In the genomic region with DNA sequence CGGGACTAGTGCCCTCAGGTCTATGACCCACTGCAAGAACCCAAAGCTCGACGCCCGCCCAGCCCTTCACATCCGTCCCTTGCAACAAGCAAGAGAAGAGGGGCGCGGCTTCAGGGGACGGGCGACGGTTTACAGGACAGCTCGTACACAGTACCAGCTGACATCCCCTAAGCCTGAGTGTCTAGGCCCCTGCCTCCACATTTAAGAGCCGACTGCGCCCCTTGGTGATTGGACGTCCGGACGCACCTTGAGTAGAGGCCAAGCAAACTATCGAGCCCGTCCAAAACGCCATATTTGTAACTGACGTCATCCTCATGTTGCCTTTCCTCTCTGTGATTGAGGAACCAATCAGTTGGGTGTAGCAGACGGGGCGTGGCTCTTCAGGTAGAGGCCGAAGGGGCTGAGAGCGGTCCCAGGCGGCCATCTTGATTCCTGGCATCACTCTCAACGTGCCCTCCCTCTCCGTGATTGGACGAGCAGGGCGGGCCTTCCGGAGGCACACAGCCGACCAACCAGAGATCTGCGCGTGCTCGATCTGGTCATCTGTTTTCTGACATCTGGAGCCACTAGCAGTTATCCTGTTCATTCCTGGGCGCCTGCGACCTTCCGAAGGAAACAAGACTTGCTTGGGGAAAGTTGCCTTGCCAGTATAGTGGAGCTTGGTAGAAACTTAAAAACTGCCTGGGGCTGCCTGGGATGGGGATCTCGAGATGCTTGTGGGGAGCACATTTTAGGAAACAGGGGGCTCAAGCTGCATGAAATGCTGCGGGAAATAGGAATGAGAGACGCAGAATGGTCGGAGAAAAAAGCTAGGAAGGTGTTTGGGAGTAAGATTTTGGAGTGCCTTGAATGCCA, we compare ENCODE assay signal across 8 cellular contexts. TPM values are rescaled to one million over a fixed set of nuclear protein-coding genes. Genes with fewer than 3 reads are reported as not detected.
DNase-seq lines count a peak whose midpoint lies in the region; ATAC-seq, FAIRE-seq and TF ChIP-seq lines count a peak whose summit lies in the region.

No MANE protein-coding gene starts in this region.

- H2BK120ac ChIP-seq in H1 (replicated peaks; ENCODE audit: low read depth, low read length), result no peak overlapping the region

- no peaks in the 10 kb centered on the region for H3K4me1 ChIP-seq in Caco-2
- H3K4me1 ChIP-seq in H1 (replicated peaks in 1 of 4; ENCODE audit: control insufficient read depth in 3 of 4, insufficient read depth in 4 of 4, low read length in 3 of 4), result peaks cover 0 to 3% (median 0%) of the 10 kb centered on the region in 4 experiments; a peak in 1 of 7 replicates

- peak; percentile 96 to 98 for DNase-seq in Caco-2
- DNase-seq in HTR-8/SVneo (ENCODE audit: insufficient read length, low spot score), result peak; percentile 96
- DNase-seq in NOMO-1 treated with DMSO at 0.1 percent for 48 hours (lab: John Stamatoyannopoulos, UW; ENCODE audit: unreplicated experiment), result peak; percentile 100
- peak; percentile 99 for DNase-seq in activated CD8-positive, alpha-beta memory T cell treated with anti-CD3 and anti-CD28 coated beads, Interleukin-2, amount 10 ng/mL, durations not matched to agents 7 days and 5 days
- peak; percentile 90 to 96 for DNase-seq in H1 (ENCODE audit: low read depth in 1 of 2, low spot score in 2 of 2)
- peak; percentile 79 to 90 for DNase-seq in memory B cell (ENCODE audit: low spot score in 2 of 2)
- peak; percentile 91 for DNase-seq in stimulated activated CD8-positive, alpha-beta memory T cell treated with anti-CD3 and anti-CD28 coated beads, Interleukin-12 subunit alpha, Interleukin-12 subunit beta, amount 100 ng/mL, for 1 hour (ENCODE audit: low read depth)

- no peaks in the 10 kb centered on the region; the same call in 1 of the 2 replicates for H3K36me3 ChIP-seq in Caco-2 (ENCODE audit: control insufficient read depth, insufficient read depth, low read length)
- H3K36me3 ChIP-seq in H1 (ENCODE audit: control insufficient read depth in 2 of 4, insufficient read depth in 4 of 4, low read length in 3 of 4), result peaks cover 0 to 5% (median under 1%) of the 10 kb centered on the region in 4 experiments; a peak in 2 of 8 replicates

- no peak for TF ChIP-seq CTCF in Caco-2 (IDR thresholded peaks at IDR 0.05; ENCODE audit: insufficient read depth in 1 of 2, low read depth in 1 of 2, low read length in 1 of 2, severe bottlenecking in 1 of 2, unreplicated experiment in 1 of 2)
- TF ChIP-seq CTCF in H1 (IDR thresholded peaks at IDR 0.05; ENCODE audit: control extremely low read depth in 1 of 3, insufficient read depth in 1 of 3, low read depth in 1 of 3, low read length in 3 of 3), result peak in 1 of 3 experiments; percentile 4; a peak in 2 of 4 replicates

- ATAC-seq in GM21381 (IDR thresholded peaks at IDR 0.05; ENCODE audit: unreplicated experiment) (peak; percentile 93), memory B cell (ENCODE audit: low read depth) (peak; percentile 86)
- ATAC-seq in activated CD8-positive, alpha-beta memory T cell treated with anti-CD3 and anti-CD28 coated beads, Interleukin-2, amount 10 ng/mL, durations not matched to agents 7 days and 5 days, result peak; percentile 92

- TF ChIP-seq EP300 in H1 (IDR thresholded peaks at IDR 0.05; ENCODE audit: borderline replicate concordance in 1 of 2, low read depth in 2 of 2, low read length in 2 of 2), result no peak

- intact Hi-C loops in Caco-2 (cut with micrococcal nuclease; ENCODE audit: unreplicated experiment), result loop anchor here (1.0 to 2.0 kb wide), 3 partner anchors 52 to 144 kb away; partner anchors contain the start of gene EIF1B

- no peak overlapping the region for H2BK20ac ChIP-seq in H1 (ENCODE audit: low read length)

- H3K4me2 ChIP-seq in H1 (ENCODE audit: insufficient read depth in 1 of 2, low read depth in 2 of 2, low read length in 2 of 2), result peak overlapping the region; percentile 73 to 99

- H2AK5ac ChIP-seq in H1 (ENCODE audit: low read depth, low read length), result no peak overlapping the region

- CTCF ChIA-PET in Caco-2 (lab: Charles Lee) (interaction anchor here (0.6 to 1.3 kb wide), 2 partner anchors 52 to 72 kb away, joined by 4 to 6 read pairs; partner anchors contain the start of genes ZNF620 and ZNF621), H1 (lab: Charles Lee; ENCODE audit: partially characterized antibody) (interaction anchor here (0.7 to 1.5 kb wide), 4 partner anchors 52 to 136 kb away, joined by 3 to 7 read pairs (median 4); no protein-coding TSS in a partner anchor)
- CTCF ChIA-PET in activated CD8-positive, alpha-beta memory T cell treated with anti-CD3 and anti-CD28 coated beads, Interleukin-2, amount 10 ng/mL, durations not matched to agents 7 days and 5 days (lab: Charles Lee), result interaction anchor here (0.8 to 1.2 kb wide), 4 partner anchors 14 to 125 kb away, joined by 3 read pairs; no protein-coding TSS in a partner anchor

- H3K27me3 ChIP-seq in Caco-2 (replicated peaks; ENCODE audit: control insufficient read depth, insufficient read depth, low read length) (no peaks in the 10 kb centered on the region), H1 (replicated peaks in 1 of 4; ENCODE audit: control insufficient read depth in 3 of 4, extremely low read depth in 1 of 4, insufficient read depth in 3 of 4, low read length in 3 of 4) (no peaks in the 10 kb centered on the region)

- H4K8ac ChIP-seq in H1 (ENCODE audit: extremely low read depth, insufficient read depth, low read length), result peak overlapping the region; percentile 97; the same call in 1 of the 2 replicates

- H3K9me3 ChIP-seq in Caco-2 (no peaks in the 10 kb centered on the region), H1 (ENCODE audit: insufficient read depth in 2 of 2, low read depth in 1 of 2, low read length in 1 of 2) (no peaks in the 10 kb centered on the region)

- peaks cover 13% of the 10 kb centered on the region for H3K4me1 Mint-ChIP-seq in Caco-2 (ENCODE audit: low read depth, unreplicated experiment)
- H3K4me1 Mint-ChIP-seq in activated CD8-positive, alpha-beta memory T cell treated with anti-CD3 and anti-CD28 coated beads, Interleukin-2, amount 10 ng/mL, durations not matched to agents 7 days and 5 days, result peaks cover 47% of the 10 kb centered on the region
- H3K4me1 Mint-ChIP-seq in memory B cell, result peaks cover 15% of the 10 kb centered on the region

- H4K20me1 ChIP-seq in H1 (replicated peaks in 1 of 2; ENCODE audit: control insufficient read depth in 1 of 2, insufficient read depth in 2 of 2, low read length in 2 of 2), result peaks cover 0 to 2% of the 10 kb centered on the region in 2 experiments

- H3K27ac ChIP-seq in H1 (ENCODE audit: low read depth, low read length), result peak overlapping the region; percentile 94

- H3K27me3 Mint-ChIP-seq in Caco-2 (ENCODE audit: insufficient read depth, unreplicated experiment) (no peaks in the 10 kb centered on the region), memory B cell (no peaks in the 10 kb centered on the region)
- H3K27me3 Mint-ChIP-seq in activated CD8-positive, alpha-beta memory T cell treated with anti-CD3 and anti-CD28 coated beads, Interleukin-2, amount 10 ng/mL, durations not matched to agents 7 days and 5 days, result no peaks in the 10 kb centered on the region

- H3K23ac ChIP-seq in H1 (ENCODE audit: insufficient read length), result no peak overlapping the region

- peak overlapping the region; percentile 88; the same call in 1 of the 2 replicates for H2BK12ac ChIP-seq in H1 (ENCODE audit: low read depth, low read length)

- no peaks in the 10 kb centered on the region for H3K9me3 Mint-ChIP-seq in Caco-2 (ENCODE audit: unreplicated experiment)
- H3K9me3 Mint-ChIP-seq in activated CD8-positive, alpha-beta memory T cell treated with anti-CD3 and anti-CD28 coated beads, Interleukin-2, amount 10 ng/mL, durations not matched to agents 7 days and 5 days (ENCODE audit: low read depth), result no peaks in the 10 kb centered on the region
- H3K9me3 Mint-ChIP-seq in memory B cell, result no peaks in the 10 kb centered on the region

- H3K4ac ChIP-seq in H1 (replicated peaks; ENCODE audit: insufficient read length, low read depth, low read length), result no peak overlapping the region

- H2BK15ac ChIP-seq in H1 (ENCODE audit: low read length), result no peak overlapping the region

- no TSS peak for BruUV-seq in Caco-2 (replicated peaks; lab: Mats Ljungman, UMichigan)

- H3K4me3 ChIP-seq in Caco-2 (ENCODE audit: low read depth, low read length), result peak overlapping the region; percentile 58
- H3K4me3 ChIP-seq in H1 (ENCODE audit: extremely low read depth in 1 of 4, insufficient read depth in 2 of 4, low read depth in 3 of 4, low read length in 4 of 4), result peak overlapping the region; percentile 75 to 91 (median 82)

- POLR2A ChIA-PET in Caco-2 (lab: Charles Lee) (interaction anchor here (0.7 to 1.2 kb wide), 2 partner anchors 53 to 127 kb away, joined by 3 to 4 read pairs; partner anchors contain the start of gene ZNF620), H1 (lab: Charles Lee; ENCODE audit: partially characterized antibody) (interaction anchor here (0.6 to 5.7 kb wide), 8 partner anchors 9 to 144 kb away, joined by 3 to 50 read pairs (median 4); partner anchors contain the start of genes ZNF620 and ZNF621)

- TF ChIP-seq POLR2A in H1 (IDR thresholded peaks at IDR 0.05; ENCODE audit: control extremely low read depth in 1 of 2, low read depth in 2 of 2, low read length in 2 of 2), result peak; percentile 80 to 86

- H2BK5ac ChIP-seq in H1 (ENCODE audit: low read depth, low read length), result peak overlapping the region; percentile 86

- H2AFZ ChIP-seq in H1 (ENCODE audit: low read length), result peak overlapping the region; percentile 87; the same call in 1 of the 2 replicates

- peaks cover 18% of the 10 kb centered on the region for H3K36me3 Mint-ChIP-seq in Caco-2 (ENCODE audit: insufficient read depth, unreplicated experiment)
- peaks cover 14% of the 10 kb centered on the region for H3K36me3 Mint-ChIP-seq in activated CD8-positive, alpha-beta memory T cell treated with anti-CD3 and anti-CD28 coated beads, Interleukin-2, amount 10 ng/mL, durations not matched to agents 7 days and 5 days
- H3K36me3 Mint-ChIP-seq in memory B cell, result peaks cover 5% of the 10 kb centered on the region

- H3K79me1 ChIP-seq in H1 (ENCODE audit: low read depth, low read length), result no peaks in the 10 kb centered on the region

- H3K4me3 Mint-ChIP-seq in Caco-2 (ENCODE audit: unreplicated experiment) (peak overlapping the region; percentile 82), memory B cell (peak overlapping the region; percentile 87)
- H3K4me3 Mint-ChIP-seq in activated CD8-positive, alpha-beta memory T cell treated with anti-CD3 and anti-CD28 coated beads, Interleukin-2, amount 10 ng/mL, durations not matched to agents 7 days and 5 days, result peak overlapping the region; percentile 91

- H3K14ac ChIP-seq in H1 (ENCODE audit: insufficient read length), result no peak overlapping the region

- FAIRE-seq in HTR-8/SVneo (lab: Jason Lieb, UNC) (peak; percentile 90), H1 (lab: Jason Lieb, UNC) (peak; percentile 94)

- peak overlapping the region; percentile 63 for H4K5ac ChIP-seq in H1 (ENCODE audit: insufficient read length, low read depth, low read length)

- H4K91ac ChIP-seq in H1 (replicated peaks; ENCODE audit: insufficient read length, low read length), result peak overlapping the region; percentile 39

- H3K18ac ChIP-seq in H1 (ENCODE audit: extremely low read depth, low read length), result peak overlapping the region; percentile 39; the same call in 1 of the 2 replicates

- 2% methylated on average over 41 of the region's 41 CpGs; no CpG with 5 or more reads in 1 of the 2 experiments for WGBS in H1 (ENCODE audit: extremely low coverage in 1 of 2, insufficient coverage in 1 of 2, insufficient read length in 1 of 2, insufficient replicate concordance in 2 of 2, low coverage in 1 of 2, low lambda C conversion rate in 2 of 2, missing lambda C conversion rate in 1 of 2), 2 experiments

- peaks cover 9% of the 10 kb centered on the region for H3K23me2 ChIP-seq in H1 (ENCODE audit: low read depth, low read length)

- peak overlapping the region; percentile 66 for H3K56ac ChIP-seq in H1 (replicated peaks; ENCODE audit: insufficient read length, low read depth, low read length)

- TF ChIP-seq RAD21 in H1 (IDR thresholded peaks at IDR 0.05 in 1 of 2, conservative IDR thresholded peaks at IDR 0.05 in 1 of 2; ENCODE audit: low read depth in 2 of 2, low read length in 2 of 2), result peak; percentile 33 to 49

- H3K9ac ChIP-seq in H1 (replicated peaks in 1 of 4; ENCODE audit: extremely low read depth in 1 of 4, low read depth in 3 of 4, low read length in 3 of 4), result peak overlapping the region; percentile 93 to 95 (median 94)

- H3K79me2 ChIP-seq in H1 (ENCODE audit: control insufficient read depth in 1 of 2, insufficient read depth in 2 of 2, low read length in 2 of 2), result peaks cover 3 to 9% of the 10 kb centered on the region in 2 experiments

- H3K27ac Mint-ChIP-seq in Caco-2 (ENCODE audit: unreplicated experiment) (peak overlapping the region; percentile 86), memory B cell (peak overlapping the region; percentile 97)
- H3K27ac Mint-ChIP-seq in activated CD8-positive, alpha-beta memory T cell treated with anti-CD3 and anti-CD28 coated beads, Interleukin-2, amount 10 ng/mL, durations not matched to agents 7 days and 5 days, result peak overlapping the region; percentile 98

RNA-seq across cellular contexts. Expression of gene RPL14, which starts 4.0 kb away (rescaled TPM):
- 1,589 and 1,699 TPM in 2 replicates for total RNA-seq in Caco-2 (2022)
- 1,000 to 10,000 TPM; 1,755 to 2,066 TPM for total RNA-seq in activated CD8-positive, alpha-beta memory T cell treated with anti-CD3 and anti-CD28 coated beads, Interleukin-2, amount 10 ng/mL, durations not matched to agents 7 days and 5 days
- 2,341 and 2,363 TPM in 2 replicates for total RNA-seq in H1 (2021; fragmentation: NEBNext Ultra II Directional; extraction: Animal tissue kit (Norgen Biotek cat#: 25700))
- 201 and 1,192 TPM in 2 replicates for polyA plus RNA-seq in H1 (2011; rRNA removed)
- 488 TPM for polyA plus RNA-seq in H1 (2011; cell fraction: cytosol; rRNA removed)
- 388 TPM for polyA plus RNA-seq in H1 (2011; cell fraction: nucleus; rRNA removed)
- 1,251 to 1,928 TPM (median 1,513 TPM) in 4 replicates for polyA plus RNA-seq in H1 (2012, experiment 1 of 2)
- 434 TPM for polyA plus RNA-seq in H1 (2012, experiment 2 of 2)
- polyA plus RNA-seq in H1 (2013, experiment 1 of 2), result 1,499 TPM
- polyA plus RNA-seq in H1 (2013, experiment 2 of 2), result 1,447 TPM
- 455 and 547 TPM in 2 replicates for polyA minus RNA-seq in H1 (2011; rRNA and poly(A)+ RNA removed)
- 929 TPM for polyA minus RNA-seq in H1 (2011; cell fraction: cytosol; rRNA and poly(A)+ RNA removed)
- polyA minus RNA-seq in H1 (2011; cell fraction: nucleus; rRNA and poly(A)+ RNA removed), result 302 TPM

RNA-seq across cellular contexts. Expression of gene ZNF619, which starts 23.8 kb away (rescaled TPM):
- 4.9 and 6.8 TPM in 2 replicates for total RNA-seq in Caco-2 (2022)
- total RNA-seq in activated CD8-positive, alpha-beta memory T cell treated with anti-CD3 and anti-CD28 coated beads, Interleukin-2, amount 10 ng/mL, durations not matched to agents 7 days and 5 days, result 10 to 100 TPM; 10.1 to 11.0 TPM
- 7.0 and 8.2 TPM in 2 replicates for total RNA-seq in H1 (2021; fragmentation: NEBNext Ultra II Directional; extraction: Animal tissue kit (Norgen Biotek cat#: 25700))
- 2.2 and 2.3 TPM in 2 replicates for polyA plus RNA-seq in H1 (2011; rRNA removed)
- polyA plus RNA-seq in H1 (2011; cell fraction: cytosol; rRNA removed), result 2.4 TPM
- 2.6 TPM for polyA plus RNA-seq in H1 (2011; cell fraction: nucleus; rRNA removed)
- 1.6 to 2.3 TPM (median 1.9 TPM) in 4 replicates for polyA plus RNA-seq in H1 (2012, experiment 1 of 2)
- 0.39 TPM for polyA plus RNA-seq in H1 (2012, experiment 2 of 2)
- polyA plus RNA-seq in H1 (2013, experiment 1 of 2), result 4.3 TPM
- 4.5 TPM for polyA plus RNA-seq in H1 (2013, experiment 2 of 2)
- 9.5 and 10.1 TPM in 2 replicates for polyA minus RNA-seq in H1 (2011; rRNA and poly(A)+ RNA removed)
- polyA minus RNA-seq in H1 (2011; cell fraction: cytosol; rRNA and poly(A)+ RNA removed), result 3.4 TPM
- polyA minus RNA-seq in H1 (2011; cell fraction: nucleus; rRNA and poly(A)+ RNA removed), result 6.2 TPM

RNA-seq across cellular contexts. Expression of gene ZNF620, which starts 52.7 kb away (rescaled TPM):
- total RNA-seq in Caco-2 (2022), result 11.9 and 12.1 TPM in 2 replicates
- total RNA-seq in activated CD8-positive, alpha-beta memory T cell treated with anti-CD3 and anti-CD28 coated beads, Interleukin-2, amount 10 ng/mL, durations not matched to agents 7 days and 5 days, result 1 to 10 TPM; 5.7 to 8.3 TPM
- total RNA-seq in H1 (2021; fragmentation: NEBNext Ultra II Directional; extraction: Animal tissue kit (Norgen Biotek cat#: 25700)), result 20.2 and 21.4 TPM in 2 replicates
- 5.1 and 5.3 TPM in 2 replicates for polyA plus RNA-seq in H1 (2011; rRNA removed)
- polyA plus RNA-seq in H1 (2011; cell fraction: cytosol; rRNA removed), result 8.4 TPM
- polyA plus RNA-seq in H1 (2011; cell fraction: nucleus; rRNA removed), result 7.3 TPM
- polyA plus RNA-seq in H1 (2012, experiment 1 of 2), result 8.1 to 11.6 TPM (median 10.8 TPM) in 4 replicates
- polyA plus RNA-seq in H1 (2012, experiment 2 of 2), result 1.4 TPM
- polyA plus RNA-seq in H1 (2013, experiment 1 of 2), result 11.6 TPM
- polyA plus RNA-seq in H1 (2013, experiment 2 of 2), result 11.0 TPM
- 12.3 and 16.0 TPM in 2 replicates for polyA minus RNA-seq in H1 (2011; rRNA and poly(A)+ RNA removed)
- polyA minus RNA-seq in H1 (2011; cell fraction: cytosol; rRNA and poly(A)+ RNA removed), result 11.3 TPM
- 17.8 TPM for polyA minus RNA-seq in H1 (2011; cell fraction: nucleus; rRNA and poly(A)+ RNA removed)

Comparison
In these comparisons a context has a peak if more than half of its experiments do, and no peak if none do; other contexts are left out.
1. Peak in every context shown above with its lines: DNase-seq, ATAC-seq, H3K4me3 ChIP-seq and H3K27ac ChIP-seq.